17 cellular contexts compared by ENCODE assay signal in the genomic region with DNA sequence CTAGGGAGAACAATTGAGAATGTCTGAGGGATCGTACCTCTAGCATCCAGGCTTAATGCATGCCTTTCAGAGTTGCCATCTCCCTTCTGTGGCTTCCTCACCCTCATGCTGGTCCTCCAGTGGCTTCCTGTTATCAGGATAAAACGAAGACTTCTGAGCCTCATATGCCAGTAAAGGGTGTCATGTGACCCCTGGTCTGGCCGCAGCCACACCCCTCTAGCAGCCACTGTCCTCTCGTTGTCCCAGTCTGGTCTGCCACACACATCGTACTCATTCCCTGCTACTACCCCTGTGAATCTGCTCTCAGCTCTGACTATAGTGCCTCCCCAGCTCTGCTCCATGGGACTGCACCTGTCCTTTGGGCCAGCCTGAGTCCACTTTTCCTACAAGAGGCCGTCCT.
DNase-seq lines count a peak whose midpoint lies in the region; ATAC-seq, FAIRE-seq and TF ChIP-seq lines count a peak whose summit lies in the region.
"Had no signal": no experiment of that assay in that cellular context is flagged by ENCODE, and none has a peak within 500 bp of the region (broad histone marks: within the 10 kb centered on the region; RNA-seq: fewer than 3 reads in every experiment).

No MANE protein-coding gene starts in this region.

- no peak for TF ChIP-seq POLR2A in K562 (conservative IDR thresholded peaks at IDR 0.05)

- H2AFZ ChIP-seq in PC-9 (no peak overlapping the region), K562 (ENCODE audit: low read depth, low read length) (no peak overlapping the region; the same call in 1 of the 2 replicates)

- H4K20me1 ChIP-seq in PC-9 (ENCODE audit: insufficient read depth) (no peaks in the 10 kb centered on the region), K562 (replicated peaks; ENCODE audit: control insufficient read depth, insufficient read depth, low read length) (no peaks in the 10 kb centered on the region)

- POLR2A ChIA-PET in PC-9 (lab: Charles Lee; ENCODE audit: unreplicated experiment) = no interaction called here
- POLR2A ChIA-PET in K562 (lab: Yijun Ruan, JAX) = no interaction called here

- no peak for TF ChIP-seq CTCF in right atrium auricular region (IDR thresholded peaks at IDR 0.05)
- no peak for TF ChIP-seq CTCF in PC-9 (conservative IDR thresholded peaks at IDR 0.05)
- no peak for TF ChIP-seq CTCF in K562 (IDR thresholded peaks at IDR 0.05 in 2 of 3, conservative IDR thresholded peaks at IDR 0.05 in 1 of 3; ENCODE audit: insufficient read depth in 2 of 3, low read depth in 1 of 3, low read length in 3 of 3)

- CTCF ChIA-PET in PC-9 (lab: Charles Lee) (no interaction called here), K562 (lab: Yijun Ruan, JAX; ENCODE audit: low intra/inter-chr PET ratio) (no interaction called here)

- WGBS in K562 (ENCODE audit: insufficient coverage, low coverage, missing lambda C conversion rate) = 0% methylated on average over 6 of the region's 6 CpGs

- BruUV-seq in PC-9 (replicated peaks; lab: Mats Ljungman, UMichigan) (no TSS peak), K562 (replicated peaks; lab: Mats Ljungman, UMichigan) (no TSS peak)

- no peak overlapping the region for H3K4me3 ChIP-seq in right atrium auricular region
- no peak overlapping the region for H3K4me3 ChIP-seq in PC-9
- no peak overlapping the region for H3K4me3 ChIP-seq in K562
- H3K4me3 ChIP-seq: HAP-1 had no signal

- H3K27ac ChIP-seq in right atrium auricular region = no peak overlapping the region
- no peak overlapping the region for H3K27ac ChIP-seq in PC-9
- no peak overlapping the region for H3K27ac ChIP-seq in K562 (ENCODE audit: extremely low read depth, low read depth, low read length)

- ATAC-seq in left ventricle myocardium superior (peak; percentile 19), K562 (no peak), GM18517 (IDR thresholded peaks at IDR 0.05; ENCODE audit: unreplicated experiment) (no peak)

- no peaks in the 10 kb centered on the region for H3F3A ChIP-seq in PC-9 (ENCODE audit: insufficient read depth, low read depth)

- H3K79me2 ChIP-seq in PC-9 (ENCODE audit: low read depth) = no peaks in the 10 kb centered on the region
- no peaks in the 10 kb centered on the region for H3K79me2 ChIP-seq in K562 (ENCODE audit: control insufficient read depth, insufficient read depth, low read length)

- no peak overlapping the region for H3K9ac ChIP-seq in K562 (ENCODE audit: insufficient read depth in 1 of 2, low read depth in 2 of 2, low read length in 2 of 2)

- no peak for FAIRE-seq in K562 (lab: Jason Lieb, UNC)
- FAIRE-seq: G401.6, GM12891 had no signal

- no peaks in the 10 kb centered on the region for H3K27me3 ChIP-seq in right atrium auricular region
- peaks cover 52% of the 10 kb centered on the region for H3K27me3 ChIP-seq in PC-9 (ENCODE audit: insufficient read depth, low read depth)
- no peaks in the 10 kb centered on the region for H3K27me3 ChIP-seq in K562 (ENCODE audit: control insufficient read depth in 2 of 2, insufficient read depth in 2 of 2, low read length in 2 of 2)
- H3K27me3 ChIP-seq: BE2C had no signal

- no peaks in the 10 kb centered on the region for H3K4me1 ChIP-seq in right atrium auricular region
- H3K4me1 ChIP-seq in PC-9 (replicated peaks; ENCODE audit: insufficient read depth) = no peaks in the 10 kb centered on the region
- no peaks in the 10 kb centered on the region for H3K4me1 ChIP-seq in K562 (replicated peaks in 1 of 2; ENCODE audit: control insufficient read depth in 2 of 2, insufficient read depth in 2 of 2, low read length in 2 of 2)
- H3K4me1 ChIP-seq: BE2C, HAP-1 had no signal

- H3K9me2 ChIP-seq in PC-9 (ENCODE audit: insufficient read depth) = no peaks in the 10 kb centered on the region

- H3K9me3 ChIP-seq in right atrium auricular region = peaks cover 0 to 21% of the 10 kb centered on the region in 2 donors
- H3K9me3 ChIP-seq in PC-9 (ENCODE audit: insufficient read depth, low read depth) = peaks cover 17% of the 10 kb centered on the region
- no peaks in the 10 kb centered on the region for H3K9me3 ChIP-seq in K562 (replicated peaks; ENCODE audit: control insufficient read depth, insufficient read depth, low read depth, low read length)
- H3K9me3 ChIP-seq: BE2C, HAP-1 had no signal

- in situ Hi-C loops in K562 (cut with MboI) = no loop called here

- H3K9me1 ChIP-seq in K562 (ENCODE audit: control insufficient read depth, insufficient read depth, low read length) = no peaks in the 10 kb centered on the region

- no peak for TF ChIP-seq EP300 in K562 (IDR thresholded peaks at IDR 0.05; ENCODE audit: low read length)

- TF ChIP-seq RAD21 in K562 (CRISPR knock-in tag; conservative IDR thresholded peaks at IDR 0.05 in 1 of 2, IDR thresholded peaks at IDR 0.05 in 1 of 2) = no peak

- H3K36me3 ChIP-seq in right atrium auricular region = no peaks in the 10 kb centered on the region
- H3K36me3 ChIP-seq in PC-9 (ENCODE audit: low read depth) = no peaks in the 10 kb centered on the region
- no peaks in the 10 kb centered on the region for H3K36me3 ChIP-seq in K562 (ENCODE audit: control insufficient read depth, insufficient read depth, low read length)
- H3K36me3 ChIP-seq: BE2C, HAP-1 had no signal

- intact Hi-C loops in left ventricle myocardium superior (cut with micrococcal nuclease) = no loop called here
- intact Hi-C loops in PC-9 (cut with micrococcal nuclease; ENCODE audit: unreplicated experiment) = no loop called here
- intact Hi-C loops in K562 (cut with micrococcal nuclease) = no loop called here

- H3K4me2 ChIP-seq in PC-9 = peak overlapping the region; percentile 27; the same call in 1 of the 2 replicates
- 0 out of 2 replicates have a peak overlapping the region, but pooled peaks have one; percentile 32 for H3K4me2 ChIP-seq in K562 (ENCODE audit: insufficient read depth, low read length)

- no peak for DNase-seq in left ventricle myocardium superior
- DNase-seq in right atrium auricular region (ENCODE audit: low spot score) = no peak
- DNase-seq in PC-9 = no peak
- DNase-seq in K562 (ENCODE audit: extremely low read depth in 1 of 4, low spot score in 3 of 4) = no peak
- no peak for DNase-seq in GM19240 (ENCODE audit: insufficient read length, low spot score)
- DNase-seq in activated CD4-positive, alpha-beta T cell treated with anti-CD3 and anti-CD28 coated beads for 48 hours = no peak
- DNase-seq: BE2C; C1 segment of cervical spinal cord; CD4-positive, CD25-positive, alpha-beta regulatory T cell; CD8-positive, alpha-beta memory T cell; COR-L47; DMS 273 treated with DMSO at 0.1 percent for 48 hours; DMS53 had no signal

TF ChIP-seq in K562, 482 proteins besides CTCF, POLR2A, EP300 and RAD21:
- TF ChIP-seq RAD51 (IDR thresholded peaks at IDR 0.05; ENCODE audit: borderline replicate concordance, low read depth) (peak; percentile 17; the same call in 1 of the 2 replicates), POLR3A (IDR thresholded peaks at IDR 0.05; ENCODE audit: borderline replicate concordance, extremely low read depth, insufficient read depth, insufficient read length) (no peak)
- TF ChIP-seq, protein P1, sequence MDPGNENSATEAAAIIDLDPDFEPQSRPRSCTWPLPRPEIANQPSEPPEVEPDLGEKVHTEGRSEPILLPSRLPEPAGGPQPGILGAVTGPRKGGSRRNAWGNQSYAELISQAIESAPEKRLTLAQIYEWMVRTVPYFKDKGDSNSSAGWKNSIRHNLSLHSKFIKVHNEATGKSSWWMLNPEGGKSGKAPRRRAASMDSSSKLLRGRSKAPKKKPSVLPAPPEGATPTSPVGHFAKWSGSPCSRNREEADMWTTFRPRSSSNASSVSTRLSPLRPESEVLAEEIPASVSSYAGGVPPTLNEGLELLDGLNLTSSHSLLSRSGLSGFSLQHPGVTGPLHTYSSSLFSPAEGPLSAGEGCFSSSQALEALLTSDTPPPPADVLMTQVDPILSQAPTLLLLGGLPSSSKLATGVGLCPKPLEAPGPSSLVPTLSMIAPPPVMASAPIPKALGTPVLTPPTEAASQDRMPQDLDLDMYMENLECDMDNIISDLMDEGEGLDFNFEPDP (CRISPR knock-in tag; IDR thresholded peaks at IDR 0.05) = no peak
- TF ChIP-seq, protein P2, sequence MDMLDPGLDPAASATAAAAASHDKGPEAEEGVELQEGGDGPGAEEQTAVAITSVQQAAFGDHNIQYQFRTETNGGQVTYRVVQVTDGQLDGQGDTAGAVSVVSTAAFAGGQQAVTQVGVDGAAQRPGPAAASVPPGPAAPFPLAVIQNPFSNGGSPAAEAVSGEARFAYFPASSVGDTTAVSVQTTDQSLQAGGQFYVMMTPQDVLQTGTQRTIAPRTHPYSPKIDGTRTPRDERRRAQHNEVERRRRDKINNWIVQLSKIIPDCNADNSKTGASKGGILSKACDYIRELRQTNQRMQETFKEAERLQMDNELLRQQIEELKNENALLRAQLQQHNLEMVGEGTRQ (CRISPR knock-in tag; IDR thresholded peaks at IDR 0.05) = 0 out of 2 replicates have a peak, but pooled peaks have one; percentile 27
- TF ChIP-seq, protein P3, sequence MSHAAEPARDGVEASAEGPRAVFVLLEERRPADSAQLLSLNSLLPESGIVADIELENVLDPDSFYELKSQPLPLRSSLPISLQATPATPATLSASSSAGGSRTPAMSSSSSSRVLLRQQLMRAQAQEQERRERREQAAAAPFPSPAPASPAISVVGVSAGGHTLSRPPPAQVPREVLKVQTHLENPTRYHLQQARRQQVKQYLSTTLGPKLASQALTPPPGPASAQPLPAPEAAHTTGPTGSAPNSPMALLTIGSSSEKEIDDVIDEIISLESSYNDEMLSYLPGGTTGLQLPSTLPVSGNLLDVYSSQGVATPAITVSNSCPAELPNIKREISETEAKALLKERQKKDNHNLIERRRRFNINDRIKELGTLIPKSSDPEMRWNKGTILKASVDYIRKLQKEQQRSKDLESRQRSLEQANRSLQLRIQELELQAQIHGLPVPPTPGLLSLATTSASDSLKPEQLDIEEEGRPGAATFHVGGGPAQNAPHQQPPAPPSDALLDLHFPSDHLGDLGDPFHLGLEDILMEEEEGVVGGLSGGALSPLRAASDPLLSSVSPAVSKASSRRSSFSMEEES (CRISPR knock-in tag; IDR thresholded peaks at IDR 0.05) = peak; percentile 87
- TF ChIP-seq, protein P4, sequence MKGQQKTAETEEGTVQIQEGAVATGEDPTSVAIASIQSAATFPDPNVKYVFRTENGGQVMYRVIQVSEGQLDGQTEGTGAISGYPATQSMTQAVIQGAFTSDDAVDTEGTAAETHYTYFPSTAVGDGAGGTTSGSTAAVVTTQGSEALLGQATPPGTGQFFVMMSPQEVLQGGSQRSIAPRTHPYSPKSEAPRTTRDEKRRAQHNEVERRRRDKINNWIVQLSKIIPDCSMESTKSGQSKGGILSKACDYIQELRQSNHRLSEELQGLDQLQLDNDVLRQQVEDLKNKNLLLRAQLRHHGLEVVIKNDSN (CRISPR knock-in tag; IDR thresholded peaks at IDR 0.05) = 0 out of 2 replicates have a peak, but pooled peaks have one; percentile 14
